Comparison of ENCODE assay signal across 29 cellular contexts in the genomic region with DNA sequence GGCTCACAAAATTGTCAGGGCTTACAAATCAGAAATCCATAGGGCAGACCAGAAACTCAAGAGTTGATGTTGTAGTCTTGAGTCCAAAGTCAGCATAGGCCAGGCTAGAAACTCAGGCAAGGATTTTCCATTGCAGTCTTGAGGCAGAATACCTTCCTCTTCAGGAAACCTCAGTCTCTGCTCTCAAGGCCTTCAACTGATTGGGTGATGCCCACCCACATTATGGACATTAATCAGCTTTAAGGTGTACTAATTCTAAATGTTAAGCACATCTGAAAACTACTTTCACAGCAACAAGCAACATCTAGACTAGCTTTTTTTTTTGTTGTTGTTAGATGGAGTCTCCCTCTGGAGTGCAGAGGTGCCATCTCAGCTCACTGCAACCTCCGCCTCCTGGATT. TPM values are rescaled to one million over a fixed set of nuclear protein-coding genes. Genes with fewer than 3 reads are reported as not detected.
"Had no signal": no experiment of that assay in that cellular context is flagged by ENCODE, and none has a peak within 500 bp of the region (broad histone marks: within the 10 kb centered on the region; RNA-seq: fewer than 3 reads in every experiment).

No MANE protein-coding gene starts in this region.

- H3K27ac Mint-ChIP-seq: dendritic cell treated with granulocyte-macrophage colony-stimulating factor and Interleukin-4, amounts not matched to agents 40 ng/mL and 50 ng/mL, for 4 days; effector memory CD8-positive, alpha-beta T cell; endodermal cell had no signal

- H3K27ac ChIP-seq: colonic mucosa, coronary artery, dorsolateral prefrontal cortex, esophagus squamous epithelium, foreskin keratinocyte, gastrocnemius medialis, gastroesophageal sphincter, heart left ventricle, heart right ventricle, hepatocyte had no signal

- H3K4me1 ChIP-seq: colonic mucosa, esophagus squamous epithelium, foreskin keratinocyte, gastrocnemius medialis, gastroesophageal sphincter, heart left ventricle, heart right ventricle had no signal

- DNase-seq: colonic mucosa; cortex of kidney; dermis blood vessel endothelial cell; dorsolateral prefrontal cortex; effector CD4-positive, alpha-beta T cell; effector CD8-positive, alpha-beta T cell; effector memory CD4-positive, alpha-beta T cell; effector memory CD8-positive, alpha-beta T cell; endodermal cell; erythroblast; esophagus squamous epithelium; foreskin fibroblast; foreskin keratinocyte; foreskin melanocyte; gastrocnemius medialis; glutamatergic neuron; head of caudate nucleus; heart left ventricle; heart right ventricle had no signal

- H3K27me3 ChIP-seq: colonic mucosa, foreskin keratinocyte, gastrocnemius medialis had no signal

- H3K4me3 Mint-ChIP-seq: dendritic cell treated with granulocyte-macrophage colony-stimulating factor and Interleukin-4, amounts not matched to agents 40 ng/mL and 50 ng/mL, for 4 days; effector memory CD8-positive, alpha-beta T cell; endodermal cell had no signal

- H3K36me3 ChIP-seq: colonic mucosa, esophagus squamous epithelium, gastrocnemius medialis, gastroesophageal sphincter, heart left ventricle, heart right ventricle had no signal

- FAIRE-seq: colon, endometrium, endothelial cell of umbilical vein, frontal cortex had no signal

- H2AFZ ChIP-seq: hepatocyte had no signal

- H3K9me3 Mint-ChIP-seq: dendritic cell treated with granulocyte-macrophage colony-stimulating factor and Interleukin-4, amounts not matched to agents 40 ng/mL and 50 ng/mL, for 4 days; effector memory CD8-positive, alpha-beta T cell had no signal

- H3K9me3 ChIP-seq: colonic mucosa, esophagus squamous epithelium, gastrocnemius medialis had no signal

- H3K79me2 ChIP-seq: hepatocyte had no signal

- ATAC-seq: effector memory CD8-positive, alpha-beta T cell; esophagus mucosa; foreskin keratinocyte; gastrocnemius medialis; gastroesophageal sphincter; heart left ventricle; heart right ventricle had no signal

- H3K4me2 ChIP-seq: hepatocyte had no signal

- H3K4me3 ChIP-seq: colonic mucosa, coronary artery, dorsolateral prefrontal cortex, esophagus squamous epithelium, gastrocnemius medialis, gastroesophageal sphincter, heart left ventricle, heart right ventricle, hepatocyte had no signal

- H3K4me1 Mint-ChIP-seq: endodermal cell had no signal

RNA-seq across cellular contexts. Expression of a gene that starts 54.9 kb away (rescaled TPM):
- total RNA-seq: fibroblast of villous mesenchyme, foreskin keratinocyte had no signal
